2 cellular contexts compared by ENCODE assay signal in genomic region chr14:22836301-22837058, GRCh38.
A peak's percentile ranks its signal among the peaks of the same experiment; 100 is the strongest.
TF ChIP-seq lines count a peak whose summit lies in the region.

Gene MMP14 (plus strand): TSS chr14:22836585. CDS start chr14:22836818, 233 bp downstream.

TF ChIP-seq in IMR-90, 13 proteins besides CTCF, POLR2A, EP300 and RAD21:
- TF ChIP-seq SMC3 (IDR thresholded peaks at IDR 0.05; ENCODE audit: low read depth, low read length) = peak; percentile 58
- no peak for TF ChIP-seq RCOR1 (IDR thresholded peaks at IDR 0.05; ENCODE audit: insufficient replicate concordance, low read length)
- peak; percentile 57; the same call in 1 of the 2 replicates for TF ChIP-seq MAZ (IDR thresholded peaks at IDR 0.05; ENCODE audit: borderline replicate concordance, low read depth, low read length)
- no peak for TF ChIP-seq BHLHE40 (IDR thresholded peaks at IDR 0.05; ENCODE audit: low read depth, low read length)
- TF ChIP-seq CHD1 (IDR thresholded peaks at IDR 0.05; ENCODE audit: low read depth, low read length) = peak; percentile 43; the same call in 1 of the 2 replicates

TF ChIP-seq in K562, 482 proteins besides CTCF, POLR2A, EP300 and RAD21:
- no peak for TF ChIP-seq ZNF165 (CRISPR knock-in tag; IDR thresholded peaks at IDR 0.05; ENCODE audit: borderline replicate concordance)
- no peak for TF ChIP-seq ZNF124 (CRISPR knock-in tag; IDR thresholded peaks at IDR 0.05)
- peak; percentile 34 for TF ChIP-seq RBM22 (IDR thresholded peaks at IDR 0.05; ENCODE audit: low read depth, low read length, poor library complexity, severe bottlenecking)
- no peak for TF ChIP-seq POLR2AphosphoS5 (IDR thresholded peaks at IDR 0.05; ENCODE audit: control insufficient read depth, insufficient read depth, low read depth, low read length)
- TF ChIP-seq ZC3H11A (IDR thresholded peaks at IDR 0.05; ENCODE audit: low read depth, low read length) = no peak
- TF ChIP-seq CAMTA2 (CRISPR knock-in tag; conservative IDR thresholded peaks at IDR 0.05) = no peak
- no peak for TF ChIP-seq ZNF184 (CRISPR knock-in tag; IDR thresholded peaks at IDR 0.05)
- TF ChIP-seq STAT6 (CRISPR knock-in tag; IDR thresholded peaks at IDR 0.05) = no peak
- no peak for TF ChIP-seq SMARCB1 (IDR thresholded peaks at IDR 0.05; ENCODE audit: insufficient read length, low read depth)
- 0 out of 2 replicates have a peak, but pooled peaks have one; percentile 9 for TF ChIP-seq RBFOX2 (IDR thresholded peaks at IDR 0.05; ENCODE audit: low read depth, low read length)
- TF ChIP-seq POLR3G (IDR thresholded peaks at IDR 0.05; ENCODE audit: extremely low read depth, insufficient read length, insufficient replicate concordance) = no peak
- peak; percentile 42; the same call in 1 of the 2 replicates for TF ChIP-seq POLR2G (IDR thresholded peaks at IDR 0.05; ENCODE audit: low read depth, low read length)
- TF ChIP-seq MGA (IDR thresholded peaks at IDR 0.05) = no peak
- no peak for TF ChIP-seq ZSCAN32 (CRISPR knock-in tag; IDR thresholded peaks at IDR 0.05)
- no peak for TF ChIP-seq CEBPG (CRISPR knock-in tag; IDR thresholded peaks at IDR 0.05)
- no peak for TF ChIP-seq CEBPG (tag; conservative IDR thresholded peaks at IDR 0.05 in 1 of 2, IDR thresholded peaks at IDR 0.05 in 1 of 2)
- no peak for TF ChIP-seq PATZ1 (CRISPR knock-in tag; IDR thresholded peaks at IDR 0.05; ENCODE audit: borderline replicate concordance)
- TF ChIP-seq ZNF407 (IDR thresholded peaks at IDR 0.05; ENCODE audit: low read depth) = no peak
- no peak for TF ChIP-seq CBX2 (IDR thresholded peaks at IDR 0.05; ENCODE audit: insufficient read depth, low read length, poor library complexity, severe bottlenecking)
- TF ChIP-seq CTCFL (IDR thresholded peaks at IDR 0.05; ENCODE audit: borderline replicate concordance, insufficient read depth, low read depth, low read length, poor library complexity, severe bottlenecking) = no peak
- TF ChIP-seq CSDE1 (IDR thresholded peaks at IDR 0.05) = no peak
- TF ChIP-seq NFRKB (IDR thresholded peaks at IDR 0.05; ENCODE audit: low read depth) = no peak
- no peak for TF ChIP-seq EGR1 (conservative IDR thresholded peaks at IDR 0.05)
- no peak for TF ChIP-seq MTF1 (CRISPR knock-in tag; IDR thresholded peaks at IDR 0.05; ENCODE audit: borderline replicate concordance)
TF ChIP-seq in K562: peak in this region for 3.
